Comparison of ENCODE assay signal across 1 cellular context in genomic region chr15:85503151-85503797, GRCh38.
TF ChIP-seq lines count a peak whose summit lies in the region.

No MANE protein-coding gene starts in this region.

TF ChIP-seq in GM23338, 12 proteins besides CTCF, POLR2A, EP300 and RAD21 (continued from another document):
- TF ChIP-seq ZNF462 (CRISPR knock-in tag; IDR thresholded peaks at IDR 0.05) = no peak
- TF ChIP-seq STAT1 (IDR thresholded peaks at IDR 0.05; ENCODE audit: unreplicated experiment) = no peak
